34 cellular contexts compared by ENCODE assay signal in the genomic region with DNA sequence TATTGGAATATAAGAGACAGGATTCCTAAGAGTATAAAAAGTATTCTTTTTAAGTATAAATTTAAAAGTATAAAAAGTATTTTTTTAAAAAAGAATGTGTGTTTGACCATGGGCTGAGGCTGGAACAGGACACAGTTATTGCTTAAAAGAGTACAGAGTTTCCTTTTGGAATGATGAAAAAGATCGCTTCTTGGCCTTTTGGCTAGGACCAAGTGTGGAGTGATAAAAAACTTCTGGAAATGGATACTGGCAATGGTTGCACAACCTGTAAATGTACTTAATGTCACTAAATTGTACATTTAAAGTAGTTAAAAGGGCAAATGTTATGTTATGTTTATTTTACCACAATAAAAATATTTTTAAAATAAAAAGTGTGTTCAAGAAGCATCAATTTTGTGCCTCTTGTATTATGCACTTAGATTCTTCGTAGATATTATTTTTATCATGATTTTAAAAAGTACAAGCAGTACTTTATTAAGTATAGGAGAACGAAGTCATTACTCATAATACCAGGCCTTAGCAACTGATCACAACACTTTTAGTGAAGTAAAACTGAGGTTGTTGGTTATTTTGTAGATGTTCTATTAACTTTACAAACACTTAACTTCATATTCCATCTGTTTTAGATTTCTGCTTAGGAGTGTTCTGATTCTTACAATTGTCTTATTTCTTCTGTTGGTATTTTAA.
"Had no signal": no experiment of that assay in that cellular context is flagged by ENCODE, and none has a peak within 500 bp of the region (broad histone marks: within the 10 kb centered on the region; RNA-seq: fewer than 3 reads in every experiment).

No MANE protein-coding gene starts in this region.

- H3K36me3 ChIP-seq: adrenal gland, brain microvascular endothelial cell, breast epithelium, WERI-Rb-1 had no signal

- H3K9me3 ChIP-seq: adrenal gland, body of pancreas had no signal

- ATAC-seq: activated CD4-positive, alpha-beta T cell treated with anti-CD3 and anti-CD28 coated beads for 36 hours; activated CD4-positive, CD25-positive, alpha-beta regulatory T cell treated with anti-CD3 and anti-CD28 coated beads, Interleukin-2, amount 50 U/mL, for 24 hours; activated CD8-positive, alpha-beta memory T cell treated with anti-CD3 and anti-CD28 coated beads, Interleukin-2, amount 10 ng/mL, durations not matched to agents 7 days and 5 days; activated CD8-positive, alpha-beta T cell treated with anti-CD3 and anti-CD28 coated beads, Interleukin-2, amount 10 ng/mL, durations not matched to agents 7 days and 5 days; activated naive CD8-positive, alpha-beta T cell treated with anti-CD3 and anti-CD28 coated beads, Interleukin-2, amount 50 U/mL, for 24 hours; body of pancreas; WTC11 had no signal

- H3K4me1 ChIP-seq: adrenal gland, body of pancreas, breast epithelium had no signal

- FAIRE-seq: astrocyte had no signal

- H3K4me3 ChIP-seq: adrenal gland, body of pancreas, breast epithelium had no signal

- H3K27ac ChIP-seq: adrenal gland, body of pancreas, brain microvascular endothelial cell, breast epithelium, WERI-Rb-1 had no signal

- DNase-seq: activated CD4-positive, alpha-beta memory T cell treated with anti-CD3 and anti-CD28 coated beads, Interleukin-2, amount 10 ng/mL, durations not matched to agents 7 days and 5 days; activated CD4-positive, alpha-beta T cell treated with anti-CD3 and anti-CD28 coated beads for 1 hour; activated CD4-positive, alpha-beta T cell treated with anti-CD3 and anti-CD28 coated beads for 36 hours; activated CD4-positive, alpha-beta T cell treated with anti-CD3 and anti-CD28 coated beads for 48 hours; activated CD4-positive, alpha-beta T cell treated with anti-CD3 and anti-CD28 coated beads, Interleukin-2, amount 10 ng/mL, durations not matched to agents 7 days and 5 days; activated CD4-positive, alpha-beta T cell treated with anti-CD3 and anti-CD28 coated beads, Interleukin-2, amount 50 U/mL, for 48 hours; activated CD4-positive, CD25-positive, alpha-beta regulatory T cell; activated CD8-positive, alpha-beta memory T cell treated with anti-CD3 and anti-CD28 coated beads for 24 hours; activated CD8-positive, alpha-beta memory T cell treated with anti-CD3 and anti-CD28 coated beads, Interleukin-2, amount 10 ng/mL, durations not matched to agents 7 days and 5 days; activated CD8-positive, alpha-beta memory T cell treated with anti-CD3 and anti-CD28 coated beads, Interleukin-2, amount 50 U/mL, for 48 hours; activated CD8-positive, alpha-beta T cell treated with anti-CD3 and anti-CD28 coated beads, Interleukin-2, amount 10 ng/mL, durations not matched to agents 7 days and 5 days; activated effector memory CD4-positive, alpha-beta T cell treated with Interleukin-2 at 50 U/mL for 16 hours; activated gamma-delta T cell; activated naive CD4-positive, alpha-beta T cell treated with anti-CD3 and anti-CD28 coated beads, Interleukin-2, amount 10 ng/mL, durations not matched to agents 7 days and 5 days; activated naive CD4-positive, alpha-beta T cell treated with Interleukin-2 at 50 U/mL for 16 hours; activated naive CD8-positive, alpha-beta T cell treated with anti-CD3 and anti-CD28 coated beads, Interleukin-2, amount 10 ng/mL, durations not matched to agents 7 days and 5 days; activated naive CD8-positive, alpha-beta T cell treated with anti-CD3 and anti-CD28 coated beads, Interleukin-2, amount 50 U/mL, for 24 hours; activated T-cell treated with anti-CD3 and anti-CD28 coated beads, Interleukin-2, amount 50 U/mL, for 24 hours; activated T-cell treated with anti-CD3 and anti-CD28 coated beads, Interleukin-2, amount 50 U/mL, for 48 hours; adrenal gland; amniotic stem cell; aorta; body of pancreas; brain microvascular endothelial cell; central memory CD4-positive, alpha-beta T cell; SW 1271; T-helper 1 cell; T-helper 2 cell; T-helper 9 cell; WERI-Rb-1 had no signal

- H3K27me3 ChIP-seq: adrenal gland, body of pancreas, brain microvascular endothelial cell, breast epithelium had no signal
